In the genomic region with DNA sequence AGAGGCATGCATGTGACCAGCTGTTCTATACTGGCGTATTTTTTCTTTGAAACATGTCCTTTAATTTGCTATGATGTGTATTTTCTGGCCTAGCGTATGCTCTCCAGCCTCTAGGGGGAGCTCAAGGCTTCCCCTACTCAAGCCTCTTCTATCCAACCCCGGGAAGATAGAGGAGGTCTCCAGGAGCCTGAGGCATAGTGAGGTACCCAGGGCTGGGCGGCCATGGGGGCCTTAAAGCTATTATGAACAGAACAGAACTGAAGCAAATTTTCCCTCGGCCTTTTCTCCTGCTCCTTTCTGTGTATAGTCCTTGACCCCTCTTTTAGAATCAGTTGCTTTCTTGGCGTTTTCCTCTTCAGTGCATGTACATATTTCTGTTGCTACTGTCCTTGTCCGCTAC, we compare ENCODE assay signal across 8 cellular contexts.
A peak's percentile ranks its signal among the peaks of the same experiment; 100 is the strongest.
DNase-seq lines count a peak whose midpoint lies in the region; ATAC-seq and TF ChIP-seq lines count a peak whose summit lies in the region.

No MANE protein-coding gene starts in this region.

- H3K27me3 ChIP-seq in transverse colon = no peaks in the 10 kb centered on the region

- DNase-seq in GM04504 (ENCODE audit: low read depth) (peak; percentile 18), NOMO-1 treated with dmso at 0.1 percent for 144 hours (lab: John Stamatoyannopoulos, UW; ENCODE audit: unreplicated experiment) (peak; percentile 35), T47D (ENCODE audit: low read depth in 1 of 2, low spot score in 1 of 2) (peak; percentile 50 to 81), kidney tubule cell (ENCODE audit: low spot score) (peak; percentile 55), transverse colon (peak; percentile 27)
- no peak for DNase-seq in activated naive CD4-positive, alpha-beta T cell (lab: John Stamatoyannopoulos, UW)

- WGBS in transverse colon (ENCODE audit: low coverage in 1 of 2), 2 donors = 47 to 60% methylated on average over 6 to 7 of the region's 7 CpGs

- peak; percentile 39 to 69 (median 55) for TF ChIP-seq CTCF in transverse colon (IDR thresholded peaks at IDR 0.05)

- H3K9me3 ChIP-seq in transverse colon = no peaks in the 10 kb centered on the region

- H3K36me3 ChIP-seq in transverse colon = no peaks in the 10 kb centered on the region

- ATAC-seq in HG02798 (IDR thresholded peaks at IDR 0.05; ENCODE audit: poor library complexity, unreplicated experiment) = peak; percentile 41
- ATAC-seq in HG02981 (IDR thresholded peaks at IDR 0.05; ENCODE audit: unreplicated experiment) = no peak

- intact Hi-C loops in transverse colon (cut with DNase I; ENCODE audit: low total_unique reads) = no loop called here

- in situ Hi-C loops in T47D (cut with HindIII; ENCODE audit: low pct_unique_long_range_greater_than_20kb, low sequenced_read_pairs) = no loop called here
- in situ Hi-C loops in transverse colon (cut with MboI; ENCODE audit: low pct_ligation_motif_present in 1 of 4, low pct_unique_long_range_greater_than_20kb in 1 of 4, low sequenced_read_pairs in 3 of 4) = no loop called here

- TF ChIP-seq POLR2A in transverse colon (IDR thresholded peaks at IDR 0.05) = no peak

- no peaks in the 10 kb centered on the region for H3K4me1 ChIP-seq in transverse colon

- no peak overlapping the region for H3K4me3 ChIP-seq in transverse colon

- TF ChIP-seq EP300 in transverse colon (IDR thresholded peaks at IDR 0.05; ENCODE audit: low read depth) = no peak

- H3K27ac ChIP-seq in transverse colon = no peak overlapping the region

Comparison
In these comparisons a context has a peak if more than half of its experiments do, and no peak if none do; other contexts are left out.
1. DNase-seq: peak in GM04504 (single experiment), NOMO-1 treated with dmso at 0.1 percent for 144 hours (single experiment), T47D (2 of 2), kidney tubule cell (single experiment) and transverse colon (single experiment); none in activated naive CD4-positive, alpha-beta T cell (0 of 4).